Comparison of ENCODE assay signal across 28 cellular contexts in genomic region chr18:2179498-2180183, GRCh38.
"Had no signal": no experiment of that assay in that cellular context is flagged by ENCODE, and none has a peak within 500 bp of the region (broad histone marks: within the 10 kb centered on the region; RNA-seq: fewer than 3 reads in every experiment).

No MANE protein-coding gene starts in this region.

- H3K4me3 Mint-ChIP-seq: activated CD4-positive, alpha-beta memory T cell treated with anti-CD3 and anti-CD28 coated beads for 36 hours; activated CD4-positive, alpha-beta T cell treated with anti-CD3 and anti-CD28 coated beads for 36 hours; activated CD4-positive, alpha-beta T cell treated with anti-CD3 and anti-CD28 coated beads, Interleukin-2, amount 10 ng/mL, durations not matched to agents 24 days and 14 days; activated CD8-positive, alpha-beta memory T cell treated with anti-CD3 and anti-CD28 coated beads, Interleukin-2, amount 10 ng/mL, durations not matched to agents 7 days and 5 days; activated CD8-positive, alpha-beta T cell treated with anti-CD3 and anti-CD28 coated beads, Interleukin-2, amount 10 ng/mL, durations not matched to agents 7 days and 5 days; activated naive CD4-positive, alpha-beta T cell treated with anti-CD3 and anti-CD28 coated beads, Interleukin-2, amount 10 ng/mL, durations not matched to agents 7 days and 5 days; activated naive CD8-positive, alpha-beta T cell treated with anti-CD3 and anti-CD28 coated beads, Interleukin-2, amount 10 ng/mL, durations not matched to agents 7 days and 5 days; activated T-cell treated with anti-CD3 and anti-CD28 coated beads, Interleukin-2, amount 50 U/mL, for 72 hours; brain; central memory CD8-positive, alpha-beta T cell; dendritic cell treated with granulocyte-macrophage colony-stimulating factor and Interleukin-4, amounts not matched to agents 40 ng/mL and 50 ng/mL, for 4 days; endodermal cell had no signal

- H3K27me3 ChIP-seq: ascending aorta, breast epithelium had no signal

- H3K4me1 Mint-ChIP-seq: activated CD4-positive, alpha-beta T cell treated with anti-CD3 and anti-CD28 coated beads for 36 hours; activated CD4-positive, alpha-beta T cell treated with anti-CD3 and anti-CD28 coated beads, Interleukin-2, amount 10 ng/mL, durations not matched to agents 24 days and 14 days; activated CD8-positive, alpha-beta memory T cell treated with anti-CD3 and anti-CD28 coated beads, Interleukin-2, amount 10 ng/mL, durations not matched to agents 7 days and 5 days; activated naive CD4-positive, alpha-beta T cell treated with anti-CD3 and anti-CD28 coated beads, Interleukin-2, amount 10 ng/mL, durations not matched to agents 7 days and 5 days; activated naive CD8-positive, alpha-beta T cell treated with anti-CD3 and anti-CD28 coated beads, Interleukin-2, amount 10 ng/mL, durations not matched to agents 7 days and 5 days; central memory CD8-positive, alpha-beta T cell had no signal

- H3K27ac ChIP-seq: ascending aorta, breast epithelium, coronary artery, dorsolateral prefrontal cortex had no signal

- H3K36me3 ChIP-seq: ascending aorta, breast epithelium had no signal

- H3K27me3 Mint-ChIP-seq: activated CD4-positive, alpha-beta T cell treated with anti-CD3 and anti-CD28 coated beads, Interleukin-2, amount 10 ng/mL, durations not matched to agents 24 days and 14 days; activated CD8-positive, alpha-beta memory T cell treated with anti-CD3 and anti-CD28 coated beads, Interleukin-2, amount 10 ng/mL, durations not matched to agents 7 days and 5 days; activated naive CD4-positive, alpha-beta T cell treated with anti-CD3 and anti-CD28 coated beads, Interleukin-2, amount 10 ng/mL, durations not matched to agents 7 days and 5 days; brain had no signal

- H3K4me3 ChIP-seq: ascending aorta, breast epithelium, coronary artery, dorsolateral prefrontal cortex had no signal

- DNase-seq: activated CD4-positive, alpha-beta memory T cell treated with anti-CD3 and anti-CD28 coated beads for 36 hours; activated CD4-positive, alpha-beta T cell treated with anti-CD3 and anti-CD28 coated beads for 36 hours; activated CD4-positive, alpha-beta T cell treated with anti-CD3 and anti-CD28 coated beads, Interleukin-2, amount 10 ng/mL, durations not matched to agents 24 days and 14 days; activated CD4-positive, CD25-positive, alpha-beta regulatory T cell; activated CD4-positive, CD25-positive, alpha-beta regulatory T cell treated with anti-CD3 and anti-CD28 coated beads, Interleukin-2, amount 50 U/mL, for 72 hours; activated CD8-positive, alpha-beta memory T cell treated with anti-CD3 and anti-CD28 coated beads, Interleukin-2, amount 10 ng/mL, durations not matched to agents 7 days and 5 days; activated CD8-positive, alpha-beta memory T cell treated with anti-CD3 and anti-CD28 coated beads, Interleukin-2, amount 50 U/mL, for 4 hours; activated CD8-positive, alpha-beta T cell treated with anti-CD3 and anti-CD28 coated beads, Interleukin-2, amount 10 ng/mL, durations not matched to agents 7 days and 5 days; activated gamma-delta T cell; activated naive CD4-positive, alpha-beta T cell; activated naive CD4-positive, alpha-beta T cell treated with anti-CD3 and anti-CD28 coated beads, Interleukin-2, amount 10 ng/mL, durations not matched to agents 7 days and 5 days; activated naive CD8-positive, alpha-beta T cell treated with anti-CD3 and anti-CD28 coated beads, Interleukin-2, amount 10 ng/mL, durations not matched to agents 7 days and 5 days; activated T-cell treated with anti-CD3 and anti-CD28 coated beads, Interleukin-2, amount 50 U/mL, for 1 hour; activated T-cell treated with anti-CD3 and anti-CD28 coated beads, Interleukin-2, amount 50 U/mL, for 72 hours; dorsolateral prefrontal cortex; effector memory CD4-positive, alpha-beta T cell; endodermal cell; foreskin fibroblast; head of caudate nucleus; T-helper 2 cell had no signal

- H3K9me3 ChIP-seq: ascending aorta, breast epithelium had no signal

- ATAC-seq: activated CD4-positive, alpha-beta T cell treated with anti-CD3 and anti-CD28 coated beads for 36 hours; activated CD8-positive, alpha-beta memory T cell treated with anti-CD3 and anti-CD28 coated beads, Interleukin-2, amount 10 ng/mL, durations not matched to agents 7 days and 5 days; activated CD8-positive, alpha-beta T cell treated with anti-CD3 and anti-CD28 coated beads, Interleukin-2, amount 10 ng/mL, durations not matched to agents 7 days and 5 days; activated naive CD4-positive, alpha-beta T cell treated with anti-CD3 and anti-CD28 coated beads, Interleukin-2, amount 50 U/mL, for 72 hours; activated T-cell treated with anti-CD3 and anti-CD28 coated beads, Interleukin-2, amount 50 U/mL, for 72 hours; esophagus mucosa had no signal

- H3K36me3 Mint-ChIP-seq: activated CD4-positive, alpha-beta memory T cell treated with anti-CD3 and anti-CD28 coated beads for 36 hours; activated CD8-positive, alpha-beta memory T cell treated with anti-CD3 and anti-CD28 coated beads, Interleukin-2, amount 10 ng/mL, durations not matched to agents 7 days and 5 days; activated naive CD4-positive, alpha-beta T cell treated with anti-CD3 and anti-CD28 coated beads, Interleukin-2, amount 10 ng/mL, durations not matched to agents 7 days and 5 days; activated naive CD4-positive, alpha-beta T cell treated with anti-CD3 and anti-CD28 coated beads, Interleukin-2, amount 50 U/mL, for 72 hours; activated naive CD8-positive, alpha-beta T cell treated with anti-CD3 and anti-CD28 coated beads, Interleukin-2, amount 10 ng/mL, durations not matched to agents 7 days and 5 days; brain had no signal

- H3K4me1 ChIP-seq: ascending aorta, breast epithelium had no signal

- H3K9me3 Mint-ChIP-seq: activated CD4-positive, alpha-beta memory T cell treated with anti-CD3 and anti-CD28 coated beads for 36 hours; activated CD4-positive, alpha-beta T cell treated with anti-CD3 and anti-CD28 coated beads, Interleukin-2, amount 10 ng/mL, durations not matched to agents 24 days and 14 days; activated naive CD4-positive, alpha-beta T cell treated with anti-CD3 and anti-CD28 coated beads, Interleukin-2, amount 10 ng/mL, durations not matched to agents 7 days and 5 days; activated naive CD4-positive, alpha-beta T cell treated with anti-CD3 and anti-CD28 coated beads, Interleukin-2, amount 50 U/mL, for 72 hours; activated naive CD8-positive, alpha-beta T cell treated with anti-CD3 and anti-CD28 coated beads, Interleukin-2, amount 10 ng/mL, durations not matched to agents 7 days and 5 days; activated T-cell treated with anti-CD3 and anti-CD28 coated beads, Interleukin-2, amount 50 U/mL, for 72 hours; central memory CD8-positive, alpha-beta T cell; dendritic cell treated with granulocyte-macrophage colony-stimulating factor and Interleukin-4, amounts not matched to agents 40 ng/mL and 50 ng/mL, for 4 days had no signal
